ENCODE assay signal across 1 cellular context in genomic region chr16:15658556-15658955, GRCh38.
TF ChIP-seq lines count a peak whose summit lies in the region.

No MANE protein-coding gene starts in this region.

TF ChIP-seq in HepG2, 621 proteins besides CTCF, POLR2A, EP300 and RAD21:
- TF ChIP-seq STAT5B (CRISPR knock-in tag; IDR thresholded peaks at IDR 0.05), result no peak
- TF ChIP-seq ZNF121 (CRISPR knock-in tag; IDR thresholded peaks at IDR 0.05), result peak; percentile 56; the same call in 1 of the 2 replicates
- TF ChIP-seq ZFYVE20 (CRISPR knock-in tag; IDR thresholded peaks at IDR 0.05; ENCODE audit: borderline replicate concordance, low read depth), result no peak
